In the genomic region with DNA sequence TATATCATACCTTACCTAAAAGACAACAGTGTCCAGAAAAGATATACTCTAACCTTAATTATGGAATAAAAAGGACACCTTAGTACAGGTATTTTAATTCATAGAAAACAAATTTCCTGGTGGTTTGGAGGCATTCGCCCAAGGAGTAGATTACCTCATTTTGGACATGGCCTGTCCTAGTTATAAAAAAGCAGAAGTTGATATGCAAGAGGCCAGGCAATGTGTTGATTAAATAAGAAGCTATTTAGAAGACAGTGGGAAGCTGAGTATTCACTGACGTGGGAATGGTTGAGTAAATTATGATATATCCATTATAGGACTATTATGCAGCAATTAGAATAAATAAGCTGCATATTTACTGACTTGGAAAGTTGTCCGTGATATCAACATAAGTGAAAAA, we compare ENCODE assay signal across 24 cellular contexts.
"Had no signal": no experiment of that assay in that cellular context is flagged by ENCODE, and none has a peak within 500 bp of the region (broad histone marks: within the 10 kb centered on the region; RNA-seq: fewer than 3 reads in every experiment).

No MANE protein-coding gene starts in this region.

- H3K27ac ChIP-seq: adrenal gland, brain microvascular endothelial cell, coronary artery, left ventricle myocardium inferior, right lobe of liver, thoracic aorta, uterus, VCaP had no signal

- H3K4me3 ChIP-seq: adrenal gland, coronary artery, dorsolateral prefrontal cortex, left ventricle myocardium inferior, lung, right lobe of liver, thoracic aorta, uterus had no signal

- DNase-seq: activated CD4-positive, alpha-beta memory T cell treated with anti-CD3 and anti-CD28 coated beads for 36 hours; activated CD4-positive, alpha-beta T cell treated with anti-CD3 and anti-CD28 coated beads, Interleukin-2, amount 10 ng/mL, durations not matched to agents 24 days and 14 days; activated CD8-positive, alpha-beta memory T cell treated with anti-CD3 and anti-CD28 coated beads, Interleukin-2, amount 50 U/mL, for 4 hours; activated effector memory CD4-positive, alpha-beta T cell treated with anti-CD3 and anti-CD28 coated beads, Interleukin-2, amount 50 U/mL, for 16 hours; activated naive CD4-positive, alpha-beta T cell treated with anti-CD3 and anti-CD28 coated beads for 36 hours; activated naive CD8-positive, alpha-beta T cell treated with anti-CD3 and anti-CD28 coated beads for 36 hours; activated T-cell treated with anti-CD3 and anti-CD28 coated beads, Interleukin-2, amount 50 U/mL, for 1 hour; adrenal gland; brain microvascular endothelial cell; dorsolateral prefrontal cortex; effector memory CD4-positive, alpha-beta T cell; left ventricle myocardium inferior; mesendoderm; natural killer cell; right lobe of liver; stimulated activated CD4-positive, alpha-beta T cell treated with anti-CD3 and anti-CD28 coated beads, Interleukin-2, amount 100 ng/mL, for 48 hours; stimulated activated naive CD8-positive, alpha-beta T cell treated with anti-CD3 and anti-CD28 coated beads, Interleukin-15, Interleukin-2, amounts not matched to agents 100 U/mL and 50 U/mL, for 24 hours; trophoblast cell; uterus had no signal

- H3K4me1 ChIP-seq: left ventricle myocardium inferior, uterus had no signal

- ATAC-seq: activated CD4-positive, CD25-positive, alpha-beta regulatory T cell treated with anti-CD3 and anti-CD28 coated beads, Interleukin-2, amount 50 U/mL, for 24 hours; natural killer cell; right lobe of liver; stimulated activated naive CD8-positive, alpha-beta T cell treated with anti-CD3 and anti-CD28 coated beads, Interleukin-15, Interleukin-2, amounts not matched to agents 100 U/mL and 50 U/mL, for 24 hours had no signal

- H3K27me3 ChIP-seq: adrenal gland, brain microvascular endothelial cell, dorsolateral prefrontal cortex, right lobe of liver, uterus had no signal

- H3K36me3 ChIP-seq: adrenal gland, brain microvascular endothelial cell, left ventricle myocardium inferior, right lobe of liver, thoracic aorta, uterus had no signal
